ENCODE assay signal across 9 cellular contexts in genomic region chr22:29310065-29310862, GRCh38. TPM values are rescaled to one million over a fixed set of nuclear protein-coding genes. Genes with fewer than 3 reads are reported as not detected.
DNase-seq lines count a peak whose midpoint lies in the region; TF ChIP-seq lines count a peak whose summit lies in the region.
"Had no signal": no experiment of that assay in that cellular context is flagged by ENCODE, and none has a peak within 500 bp of the region (broad histone marks: within the 10 kb centered on the region; RNA-seq: fewer than 3 reads in every experiment).

No MANE protein-coding gene starts in this region.

- no peaks in the 10 kb centered on the region for H3K9me3 ChIP-seq in endodermal cell (ENCODE audit: control insufficient read depth, low read length)
- peaks cover 0 to 5% of the 10 kb centered on the region in 2 donors for H3K9me3 ChIP-seq in neuronal stem cell (replicated peaks in 1 of 2; ENCODE audit: control insufficient read depth in 2 of 2, insufficient read depth in 1 of 2, low read depth in 1 of 2, low read length in 2 of 2)

- 88 to 97% methylated on average over 14 to 25 of the region's 28 CpGs for WGBS in endodermal cell (ENCODE audit: insufficient coverage in 1 of 2, insufficient read length in 1 of 2), 2 experiments
- WGBS in neuronal stem cell (ENCODE audit: extremely low coverage in 2 of 2, insufficient read length in 2 of 2, insufficient replicate concordance in 1 of 2), 2 donors, result no CpG with 5 or more reads among the region's 28 CpGs
- WGBS in urinary bladder, result 65% methylated on average over 28 of the region's 28 CpGs

- peak overlapping the region; percentile 37 for H2BK120ac ChIP-seq in neuronal stem cell (ENCODE audit: low read depth, low read length)

- no peak overlapping the region for H3K9ac ChIP-seq in endodermal cell (ENCODE audit: extremely low read depth, low read length, poor library complexity, severe bottlenecking)
- H3K9ac ChIP-seq in neuronal stem cell (ENCODE audit: low read depth, low read length, poor library complexity), result no peak overlapping the region

- H3K36me3 ChIP-seq in endodermal cell (ENCODE audit: control insufficient read depth, insufficient read depth, low read length), result no peaks in the 10 kb centered on the region
- no peaks in the 10 kb centered on the region for H3K36me3 ChIP-seq in neuronal stem cell (replicated peaks in 1 of 2; ENCODE audit: control insufficient read depth in 2 of 2, insufficient read depth in 2 of 2, low read length in 2 of 2)
- no peaks in the 10 kb centered on the region for H3K36me3 ChIP-seq in urinary bladder (ENCODE audit: insufficient read depth)
- H3K36me3 ChIP-seq: cardiac muscle cell had no signal

- peak overlapping the region; percentile 10 for H3K14ac ChIP-seq in neuronal stem cell (ENCODE audit: low read length)

- no peak overlapping the region for H2AFZ ChIP-seq in neuronal stem cell (ENCODE audit: low read length)

- H4K91ac ChIP-seq in neuronal stem cell (ENCODE audit: low read depth, low read length, poor library complexity), result peak overlapping the region; percentile 34

- H4K8ac ChIP-seq in neuronal stem cell (ENCODE audit: low read depth, low read length), result no peak overlapping the region

- peaks cover 27% of the 10 kb centered on the region for H3K27me3 ChIP-seq in endodermal cell (ENCODE audit: control insufficient read depth, insufficient read depth, low read length, poor library complexity, severe bottlenecking)
- H3K27me3 ChIP-seq in neuronal stem cell (ENCODE audit: control insufficient read depth in 3 of 3, insufficient read depth in 3 of 3, low read depth in 1 of 3, low read length in 3 of 3), result peaks cover 20 to 31% (median 25%) of the 10 kb centered on the region in 3 experiments

- H3K79me1 ChIP-seq in neuronal stem cell (ENCODE audit: low read depth, low read length), result peaks cover 4% of the 10 kb centered on the region

- H3K4me2 ChIP-seq in neuronal stem cell (ENCODE audit: insufficient read depth, low read length, poor library complexity, severe bottlenecking), result no peak overlapping the region

- H3K4me1 Mint-ChIP-seq in endodermal cell, result peaks cover 22% of the 10 kb centered on the region

- H3K4me3 ChIP-seq in endodermal cell (ENCODE audit: low read length) (no peak overlapping the region), neuronal stem cell (ENCODE audit: low read length in 2 of 2) (peak overlapping the region in 1 of 2 donors; percentile 12), urinary bladder (ENCODE audit: low read depth, low read length) (no peak overlapping the region)
- H3K4me3 ChIP-seq: cardiac muscle cell had no signal

- H3K36me3 Mint-ChIP-seq in endodermal cell (ENCODE audit: low read depth), result peaks cover 11% of the 10 kb centered on the region

- H2BK5ac ChIP-seq in neuronal stem cell (ENCODE audit: low read length), result no peak overlapping the region

- peaks cover 8% of the 10 kb centered on the region for H3K4me1 ChIP-seq in endodermal cell (ENCODE audit: control insufficient read depth, insufficient read depth, low read length)
- H3K4me1 ChIP-seq in neuronal stem cell (ENCODE audit: control insufficient read depth in 2 of 2, insufficient read depth in 1 of 2, low read depth in 1 of 2, low read length in 2 of 2), result peaks cover 25 to 31% of the 10 kb centered on the region in 2 donors
- H3K4me1 ChIP-seq in urinary bladder (ENCODE audit: insufficient read depth), result no peaks in the 10 kb centered on the region

- no peak overlapping the region for H3K23ac ChIP-seq in neuronal stem cell (ENCODE audit: low read depth, low read length, poor library complexity)

- no peak overlapping the region for H3K4me3 Mint-ChIP-seq in endodermal cell

- DNase-seq in activated effector memory CD4-positive, alpha-beta T cell treated with anti-CD3 and anti-CD28 coated beads, Interleukin-2, amount 50 U/mL, for 16 hours, result peak; percentile 60
- DNase-seq in activated effector memory CD4-positive, alpha-beta T cell treated with Interleukin-2 at 50 U/mL for 16 hours, result no peak
- DNase-seq in endodermal cell (peak; percentile 59), neuronal stem cell (ENCODE audit: low spot score) (no peak), T-helper 1 cell (no peak), NCI-H524 (lab: John Stamatoyannopoulos, UW) (no peak), NOMO-1 treated with dmso at 0.1 percent for 144 hours (lab: John Stamatoyannopoulos, UW; ENCODE audit: unreplicated experiment) (no peak)

- H3K27ac Mint-ChIP-seq in endodermal cell, result no peak overlapping the region

- peaks cover 24% of the 10 kb centered on the region for H3K27me3 Mint-ChIP-seq in endodermal cell (ENCODE audit: insufficient read depth)

- peak overlapping the region; percentile 44 for H3K27ac ChIP-seq in endodermal cell (ENCODE audit: low read depth, low read length)
- H3K27ac ChIP-seq in neuronal stem cell (replicated peaks; ENCODE audit: low read length), result no peak overlapping the region
- H3K27ac ChIP-seq in urinary bladder (ENCODE audit: low read depth), result peak overlapping the region; percentile 59
- H3K27ac ChIP-seq: cardiac muscle cell had no signal

- peak overlapping the region; percentile 3 for H2AK5ac ChIP-seq in neuronal stem cell (ENCODE audit: low read depth, low read length)

- TF ChIP-seq CTCF in endodermal cell (conservative IDR thresholded peaks at IDR 0.05), result no peak

- H3K9me3 Mint-ChIP-seq in endodermal cell, result peaks cover 10% of the 10 kb centered on the region

- no peak overlapping the region for H3K4ac ChIP-seq in neuronal stem cell (ENCODE audit: low read length)

- peak overlapping the region; percentile 78 for H2BK12ac ChIP-seq in neuronal stem cell (ENCODE audit: low read length)

- H2BK15ac ChIP-seq in neuronal stem cell (ENCODE audit: low read length), result peak overlapping the region; percentile 49

- peak overlapping the region; percentile 84 for H3K18ac ChIP-seq in neuronal stem cell (ENCODE audit: low read length)

RNA-seq across cellular contexts. Expression of gene GAS2L1, which starts 3.8 kb away (rescaled TPM):
- 10 to 100 TPM; 22.2 to 24.9 TPM for total RNA-seq in endodermal cell
- polyA plus RNA-seq in endodermal cell (2013, experiment 1 of 2), result 13.9 TPM
- polyA plus RNA-seq in endodermal cell (2013, experiment 2 of 2), result 14.7 TPM
- polyA plus RNA-seq in neuronal stem cell (2013, experiment 1 of 2), result 7.7 TPM
- polyA plus RNA-seq in neuronal stem cell (2013, experiment 2 of 2), result 7.4 TPM
- 4.8 TPM for total RNA-seq in urinary bladder
- 33.7 TPM for polyA plus RNA-seq in urinary bladder

RNA-seq across cellular contexts. Expression of gene RASL10A, which starts 5.2 kb away (rescaled TPM):
- total RNA-seq in endodermal cell (1 to 10 TPM; 1.3 TPM), urinary bladder (0.58 TPM)
- polyA plus RNA-seq in endodermal cell (2013, experiment 1 of 2), result 1.0 TPM
- polyA plus RNA-seq in endodermal cell (2013, experiment 2 of 2), result 1.1 TPM
- 0.56 TPM for polyA plus RNA-seq in neuronal stem cell (2013, experiment 1 of 2)
- polyA plus RNA-seq in neuronal stem cell (2013, experiment 2 of 2), result 0.53 TPM
- polyA plus RNA-seq in urinary bladder, result 2.0 TPM

RNA-seq across cellular contexts. Expression of gene EWSR1, which starts 42.2 kb away (rescaled TPM):
- 100 to 1,000 TPM; 295 to 352 TPM for total RNA-seq in endodermal cell
- 394 TPM for polyA plus RNA-seq in endodermal cell (2013, experiment 1 of 2)
- polyA plus RNA-seq in endodermal cell (2013, experiment 2 of 2), result 355 TPM
- polyA plus RNA-seq in neuronal stem cell (2013, experiment 1 of 2), result 271 TPM
- polyA plus RNA-seq in neuronal stem cell (2013, experiment 2 of 2), result 267 TPM
- 98.6 TPM for total RNA-seq in urinary bladder
- 143 TPM for polyA plus RNA-seq in urinary bladder

RNA-seq across cellular contexts. Expression of gene RHBDD3, which starts 42.5 kb away (rescaled TPM):
- total RNA-seq in endodermal cell (10 to 100 TPM; 65.0 to 75.2 TPM), urinary bladder (11.7 TPM)
- 45.2 TPM for polyA plus RNA-seq in endodermal cell (2013, experiment 1 of 2)
- 37.1 TPM for polyA plus RNA-seq in endodermal cell (2013, experiment 2 of 2)
- 25.1 TPM for polyA plus RNA-seq in neuronal stem cell (2013, experiment 1 of 2)
- polyA plus RNA-seq in neuronal stem cell (2013, experiment 2 of 2), result 24.1 TPM
- 26.9 TPM for polyA plus RNA-seq in urinary bladder

Comparison
In these comparisons a context has a peak if more than half of its experiments do, and no peak if none do; other contexts are left out.
1. DNase-seq: peak in activated effector memory CD4-positive, alpha-beta T cell treated with anti-CD3 and anti-CD28 coated beads, Interleukin-2, amount 50 U/mL, for 16 hours (single experiment) and endodermal cell (single experiment); none in activated effector memory CD4-positive, alpha-beta T cell treated with Interleukin-2 at 50 U/mL for 16 hours (single experiment), neuronal stem cell (single experiment), T-helper 1 cell (0 of 5), NCI-H524 (0 of 2) and NOMO-1 treated with dmso at 0.1 percent for 144 hours (single experiment).